Comparison of ENCODE assay signal across 1 cellular context in the genomic region with DNA sequence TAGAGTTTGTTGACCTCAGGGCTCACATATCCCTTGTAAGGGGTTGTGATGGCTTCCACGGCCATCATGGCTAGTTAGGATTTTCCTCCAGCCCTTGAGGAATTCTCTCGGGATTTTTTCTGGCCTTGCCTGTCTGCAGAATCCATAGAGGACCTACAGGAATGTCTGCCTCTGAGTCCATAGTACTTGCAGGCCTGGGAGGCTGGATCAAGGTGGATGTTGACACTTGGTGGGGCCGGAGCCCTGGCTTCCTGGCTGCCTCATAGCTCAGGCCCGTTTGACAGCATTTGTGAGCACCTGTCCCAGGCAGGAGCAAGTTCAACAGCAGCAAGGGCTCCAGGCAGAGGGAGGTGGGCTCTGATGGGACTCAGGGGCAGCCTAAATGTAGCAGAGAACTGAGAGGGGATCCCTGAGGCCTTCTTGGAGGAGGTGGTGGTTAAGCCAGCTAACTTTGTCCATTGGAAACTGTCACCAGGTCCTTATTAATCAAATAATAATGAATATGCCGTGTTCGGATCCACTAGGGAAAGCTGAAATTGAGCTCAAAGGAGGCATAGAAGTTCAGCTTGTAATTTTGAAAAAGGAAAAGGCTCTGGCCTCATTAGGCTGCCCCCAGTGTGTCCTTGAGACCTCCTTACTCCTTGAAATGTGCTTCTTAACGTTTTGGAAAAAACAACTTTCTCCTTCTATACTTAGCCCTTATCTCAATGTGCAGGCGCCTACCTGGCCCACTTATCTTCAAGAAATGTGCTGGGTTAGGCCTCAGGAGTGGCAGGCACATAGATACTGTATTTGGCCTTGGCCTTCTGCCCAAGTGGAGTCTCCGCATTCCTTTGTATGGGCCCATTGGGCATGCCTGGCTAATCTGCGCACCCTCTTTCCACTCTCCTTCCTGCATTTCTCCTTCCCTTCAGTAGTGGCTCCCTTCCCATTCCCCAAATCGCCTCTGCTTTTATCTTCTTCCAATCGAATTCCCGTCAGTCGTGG.
TF ChIP-seq lines count a peak whose summit lies in the region.

No MANE protein-coding gene starts in this region.

TF ChIP-seq in K562, 482 proteins besides CTCF, POLR2A, EP300 and RAD21 (continued from another document and continues in another):
- TF ChIP-seq NCOA1 (IDR thresholded peaks at IDR 0.05; ENCODE audit: low read depth) (peak; percentile 56; the same call in 1 of the 2 replicates), ZEB2 (IDR thresholded peaks at IDR 0.05) (peak; percentile 98), HMGN3 (IDR thresholded peaks at IDR 0.05; ENCODE audit: borderline replicate concordance, extremely low read depth, insufficient read length, low read depth, low read length) (peak; percentile 50), KLF16 (IDR thresholded peaks at IDR 0.05) (peak; percentile 84), ZNF197 (CRISPR knock-in tag; IDR thresholded peaks at IDR 0.05; ENCODE audit: low read depth) (0 out of 2 replicates have a peak, but pooled peaks have one; percentile 33), PML (IDR thresholded peaks at IDR 0.05; ENCODE audit: low read length) (peak; percentile 89), ARNT (IDR thresholded peaks at IDR 0.05) (peak in 1 of 2 experiments; percentile 79; a peak in 1 of 4 replicates), SAP30 (IDR thresholded peaks at IDR 0.05; ENCODE audit: borderline replicate concordance, insufficient read depth, low read depth, low read length, poor library complexity, severe bottlenecking) (no peak), SP1 (CRISPR knock-in tag; IDR thresholded peaks at IDR 0.05) (0 out of 2 replicates have a peak, but pooled peaks have one; percentile 18), PBX2 (CRISPR knock-in tag; IDR thresholded peaks at IDR 0.05; ENCODE audit: low read depth) (no peak), PBX2 (tag; conservative IDR thresholded peaks at IDR 0.05; ENCODE audit: low read depth) (peak; percentile 50; the same call in 1 of the 2 replicates), ZNF431 (CRISPR knock-in tag; IDR thresholded peaks at IDR 0.05) (no peak), RCOR1 (IDR thresholded peaks at IDR 0.05; ENCODE audit: borderline replicate concordance in 1 of 2, low read depth in 2 of 2, low read length in 2 of 2) (peak in 1 of 2 experiments; percentile 75; a peak in 2 of 4 replicates), SMC3 (conservative IDR thresholded peaks at IDR 0.05; ENCODE audit: insufficient read depth, low read depth, low read length) (no peak), USF2 (CRISPR knock-in tag; IDR thresholded peaks at IDR 0.05) (no peak), NONO (IDR thresholded peaks at IDR 0.05; ENCODE audit: low read depth in 2 of 2, low read length in 1 of 2) (peak in 1 of 2 experiments; percentile 55; a peak in 1 of 4 replicates), CBX1 (IDR thresholded peaks at IDR 0.05; ENCODE audit: low read depth) (no peak), CBFA2T2 (conservative IDR thresholded peaks at IDR 0.05) (peak; percentile 89), MLLT1 (IDR thresholded peaks at IDR 0.05) (0 out of 4 replicates have a peak, but pooled peaks of 1 of the 2 experiments have one; percentile 36), ESRRA (IDR thresholded peaks at IDR 0.05; ENCODE audit: borderline replicate concordance, low read depth) (peak; percentile 83), MTA3 (IDR thresholded peaks at IDR 0.05; ENCODE audit: borderline replicate concordance) (peak; percentile 64; the same call in 1 of the 2 replicates), MTA2 (IDR thresholded peaks at IDR 0.05; ENCODE audit: low read depth) (peak; percentile 91), MAFK (IDR thresholded peaks at IDR 0.05; ENCODE audit: low read length) (no peak), NR1H2 (CRISPR knock-in tag; IDR thresholded peaks at IDR 0.05) (no peak), TAF1 (IDR thresholded peaks at IDR 0.05; ENCODE audit: control insufficient read depth, extremely low read depth, insufficient read depth, low read length, severe bottlenecking) (no peak), MYNN (IDR thresholded peaks at IDR 0.05) (peak; percentile 85), MYNN (CRISPR knock-in tag; IDR thresholded peaks at IDR 0.05) (no peak), CC2D1A (IDR thresholded peaks at IDR 0.05) (peak; percentile 49; the same call in 1 of the 2 replicates), NRF1 (conservative IDR thresholded peaks at IDR 0.05 in 1 of 2, IDR thresholded peaks at IDR 0.05 in 1 of 2) (peak; percentile 52 to 61), TAF15 (IDR thresholded peaks at IDR 0.05; ENCODE audit: low read depth, low read length) (no peak), PHB2 (IDR thresholded peaks at IDR 0.05; ENCODE audit: low read depth) (peak; percentile 78), LEF1 (IDR thresholded peaks at IDR 0.05) (peak; percentile 85), HBP1 (CRISPR knock-in tag; IDR thresholded peaks at IDR 0.05) (no peak), IFI16 (CRISPR knock-in tag; IDR thresholded peaks at IDR 0.05) (no peak), NR3C1 (CRISPR knock-in tag; IDR thresholded peaks at IDR 0.05) (no peak), ELF4 (CRISPR knock-in tag; IDR thresholded peaks at IDR 0.05) (peak; percentile 58; the same call in 1 of the 2 replicates), ZBTB1 (CRISPR knock-in tag; IDR thresholded peaks at IDR 0.05; ENCODE audit: borderline replicate concordance, low read depth) (no peak), CBX8 (IDR thresholded peaks at IDR 0.05; ENCODE audit: borderline replicate concordance, extremely low read depth, low read depth, low read length, poor library complexity, severe bottlenecking) (no peak), TEAD4 (IDR thresholded peaks at IDR 0.05; ENCODE audit: low read length) (peak; percentile 96), TEAD4 (CRISPR knock-in tag; IDR thresholded peaks at IDR 0.05; ENCODE audit: borderline replicate concordance) (no peak), SIRT6 (IDR thresholded peaks at IDR 0.05; ENCODE audit: low read depth, low read length) (no peak), KHSRP (IDR thresholded peaks at IDR 0.05) (0 out of 2 replicates have a peak, but pooled peaks have one; percentile 36), JUND (IDR thresholded peaks at IDR 0.05; ENCODE audit: borderline replicate concordance, low read depth, low read length) (peak; percentile 41; the same call in 1 of the 2 replicates), JUND (tag; IDR thresholded peaks at IDR 0.05; ENCODE audit: borderline replicate concordance, low read depth, low read length) (no peak), SMARCA4 (IDR thresholded peaks at IDR 0.05) (peak; percentile 92), ZFP36 (IDR thresholded peaks at IDR 0.05; ENCODE audit: low read depth, low read length, partially characterized antibody) (peak; percentile 95), MYC (IDR thresholded peaks at IDR 0.05; ENCODE audit: low read depth, low read length) (peak; percentile 72), MYC (CRISPR knock-in tag; IDR thresholded peaks at IDR 0.05; ENCODE audit: borderline replicate concordance, low read depth) (no peak), ZNF24 (IDR thresholded peaks at IDR 0.05) (no peak), HDAC3 (IDR thresholded peaks at IDR 0.05; ENCODE audit: borderline replicate concordance, partially characterized antibody) (no peak), CREB1 (IDR thresholded peaks at IDR 0.05) (peak; percentile 50; the same call in 1 of the 2 replicates), CREB1 (CRISPR knock-in tag; IDR thresholded peaks at IDR 0.05) (no peak), NFE2 (IDR thresholded peaks at IDR 0.05; ENCODE audit: low read depth) (0 out of 2 replicates have a peak, but pooled peaks have one; percentile 19), ZNF175 (CRISPR knock-in tag; IDR thresholded peaks at IDR 0.05; ENCODE audit: low read depth) (no peak), TRIM24 (IDR thresholded peaks at IDR 0.05) (peak; percentile 52 to 62; a peak in 3 of 4 replicates), NBN (IDR thresholded peaks at IDR 0.05; ENCODE audit: low read depth) (peak; percentile 65), RBBP5 (IDR thresholded peaks at IDR 0.05; ENCODE audit: borderline replicate concordance, insufficient read depth, low read length, poor library complexity, severe bottlenecking) (peak; percentile 33), HNRNPL (IDR thresholded peaks at IDR 0.05; ENCODE audit: low read depth, low read length) (0 out of 2 replicates have a peak, but pooled peaks have one; percentile 34), POLR2AphosphoS5 (IDR thresholded peaks at IDR 0.05; ENCODE audit: control insufficient read depth, insufficient read depth, low read depth, low read length) (peak; percentile 93), MEF2D (tag; conservative IDR thresholded peaks at IDR 0.05; ENCODE audit: low read depth) (peak; percentile 82), SOX6 (IDR thresholded peaks at IDR 0.05) (peak; percentile 90), KLF6 (CRISPR knock-in tag; IDR thresholded peaks at IDR 0.05; ENCODE audit: borderline replicate concordance) (no peak), ZKSCAN1 (IDR thresholded peaks at IDR 0.05; ENCODE audit: low read depth, low read length) (0 out of 2 replicates have a peak, but pooled peaks have one; percentile 11), ZNF140 (CRISPR knock-in tag; IDR thresholded peaks at IDR 0.05) (no peak), JUNB (CRISPR knock-in tag; conservative IDR thresholded peaks at IDR 0.05) (no peak), CTBP1 (IDR thresholded peaks at IDR 0.05; ENCODE audit: borderline replicate concordance) (peak; percentile 95), HNRNPLL (IDR thresholded peaks at IDR 0.05; ENCODE audit: low read depth, low read length, poor library complexity, severe bottlenecking) (no peak)
- TF ChIP-seq, protein P1, sequence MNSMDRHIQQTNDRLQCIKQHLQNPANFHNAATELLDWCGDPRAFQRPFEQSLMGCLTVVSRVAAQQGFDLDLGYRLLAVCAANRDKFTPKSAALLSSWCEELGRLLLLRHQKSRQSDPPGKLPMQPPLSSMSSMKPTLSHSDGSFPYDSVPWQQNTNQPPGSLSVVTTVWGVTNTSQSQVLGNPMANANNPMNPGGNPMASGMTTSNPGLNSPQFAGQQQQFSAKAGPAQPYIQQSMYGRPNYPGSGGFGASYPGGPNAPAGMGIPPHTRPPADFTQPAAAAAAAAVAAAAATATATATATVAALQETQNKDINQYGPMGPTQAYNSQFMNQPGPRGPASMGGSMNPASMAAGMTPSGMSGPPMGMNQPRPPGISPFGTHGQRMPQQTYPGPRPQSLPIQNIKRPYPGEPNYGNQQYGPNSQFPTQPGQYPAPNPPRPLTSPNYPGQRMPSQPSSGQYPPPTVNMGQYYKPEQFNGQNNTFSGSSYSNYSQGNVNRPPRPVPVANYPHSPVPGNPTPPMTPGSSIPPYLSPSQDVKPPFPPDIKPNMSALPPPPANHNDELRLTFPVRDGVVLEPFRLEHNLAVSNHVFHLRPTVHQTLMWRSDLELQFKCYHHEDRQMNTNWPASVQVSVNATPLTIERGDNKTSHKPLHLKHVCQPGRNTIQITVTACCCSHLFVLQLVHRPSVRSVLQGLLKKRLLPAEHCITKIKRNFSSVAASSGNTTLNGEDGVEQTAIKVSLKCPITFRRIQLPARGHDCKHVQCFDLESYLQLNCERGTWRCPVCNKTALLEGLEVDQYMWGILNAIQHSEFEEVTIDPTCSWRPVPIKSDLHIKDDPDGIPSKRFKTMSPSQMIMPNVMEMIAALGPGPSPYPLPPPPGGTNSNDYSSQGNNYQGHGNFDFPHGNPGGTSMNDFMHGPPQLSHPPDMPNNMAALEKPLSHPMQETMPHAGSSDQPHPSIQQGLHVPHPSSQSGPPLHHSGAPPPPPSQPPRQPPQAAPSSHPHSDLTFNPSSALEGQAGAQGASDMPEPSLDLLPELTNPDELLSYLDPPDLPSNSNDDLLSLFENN (IDR thresholded peaks at IDR 0.05; ENCODE audit: low read depth in 2 of 2, low read length in 2 of 2), result peak in 1 of 2 experiments; percentile 83; a peak in 2 of 4 replicates
